Comparison of ENCODE assay signal across 16 cellular contexts in genomic region chr16:84096447-84097005, GRCh38.
DNase-seq lines count a peak whose midpoint lies in the region; ATAC-seq lines count a peak whose summit lies in the region.
"Had no signal": no experiment of that assay in that cellular context is flagged by ENCODE, and none has a peak within 500 bp of the region (broad histone marks: within the 10 kb centered on the region; RNA-seq: fewer than 3 reads in every experiment).

No MANE protein-coding gene starts in this region.

- peak; percentile 75 for DNase-seq in DMS153 (lab: John Stamatoyannopoulos, UW)
- DNase-seq in NCI-H146 (lab: John Stamatoyannopoulos, UW), result peak; percentile 77
- peak; percentile 99 for DNase-seq in SHP77 treated with DMSO at 0.1 percent for 48 hours (lab: John Stamatoyannopoulos, UW)
- no peak for DNase-seq in islet precursor cell
- DNase-seq in ACHN, result no peak
- DNase-seq in NCI-H1048 (lab: John Stamatoyannopoulos, UW), result no peak
- DNase-seq: amniotic stem cell; DMS79; foreskin melanocyte; NCI-H187 treated with DMSO at 0.1 percent for 48 hours; right cardiac atrium; stimulated activated CD4-positive, alpha-beta T cell treated with anti-CD3 and anti-CD28 coated beads, Interleukin-2, amount 100 ng/mL, for 24 hours had no signal

- H3K36me3 ChIP-seq in mucosa of rectum (ENCODE audit: control insufficient read depth in 2 of 2, insufficient read depth in 2 of 2, low read length in 2 of 2), result peaks cover 33 to 56% of the 10 kb centered on the region in 2 donors

- H3K9ac ChIP-seq in mucosa of rectum (ENCODE audit: low read depth in 1 of 2, low read length in 2 of 2), result peak overlapping the region in 1 of 2 donors; percentile 36
- H3K9ac ChIP-seq: KMS-11 had no signal

- H3K4me1 ChIP-seq in mucosa of rectum (ENCODE audit: control insufficient read depth in 2 of 2, insufficient read depth in 2 of 2, low read length in 2 of 2), result peaks cover 19 to 30% of the 10 kb centered on the region in 2 donors

- no peak overlapping the region for H3K4me3 ChIP-seq in mucosa of rectum (ENCODE audit: low read length in 2 of 2)

- no peaks in the 10 kb centered on the region for H3K9me3 ChIP-seq in mucosa of rectum (ENCODE audit: control insufficient read depth in 2 of 2, low read length in 2 of 2)

- H3K27ac ChIP-seq in mucosa of rectum (ENCODE audit: low read depth in 2 of 2, low read length in 2 of 2), result peak overlapping the region; percentile 69 to 72
- H3K27ac ChIP-seq: KMS-11 had no signal

- no peak for ATAC-seq in GM18520 (IDR thresholded peaks at IDR 0.05; ENCODE audit: unreplicated experiment)
- ATAC-seq: SK-N-SH treated with all-trans-retinoic acid at 6 μM for 48 hours had no signal

- in situ Hi-C loops in ACHN (cut with HindIII; ENCODE audit: low pct_ligation_motif_present, low pct_unique_long_range_greater_than_20kb, low sequenced_read_pairs), result no loop called here

- no peaks in the 10 kb centered on the region for H3K27me3 ChIP-seq in mucosa of rectum (ENCODE audit: control insufficient read depth in 2 of 2, insufficient read depth in 2 of 2, low read length in 2 of 2)

Comparison
In these comparisons a context has a peak if more than half of its experiments do, and no peak if none do; other contexts are left out.
1. DNase-seq: peak in DMS153 (single experiment), NCI-H146 (single experiment) and SHP77 treated with DMSO at 0.1 percent for 48 hours (single experiment); none in islet precursor cell (single experiment), ACHN (single experiment) and NCI-H1048 (single experiment).